In the genomic region with DNA sequence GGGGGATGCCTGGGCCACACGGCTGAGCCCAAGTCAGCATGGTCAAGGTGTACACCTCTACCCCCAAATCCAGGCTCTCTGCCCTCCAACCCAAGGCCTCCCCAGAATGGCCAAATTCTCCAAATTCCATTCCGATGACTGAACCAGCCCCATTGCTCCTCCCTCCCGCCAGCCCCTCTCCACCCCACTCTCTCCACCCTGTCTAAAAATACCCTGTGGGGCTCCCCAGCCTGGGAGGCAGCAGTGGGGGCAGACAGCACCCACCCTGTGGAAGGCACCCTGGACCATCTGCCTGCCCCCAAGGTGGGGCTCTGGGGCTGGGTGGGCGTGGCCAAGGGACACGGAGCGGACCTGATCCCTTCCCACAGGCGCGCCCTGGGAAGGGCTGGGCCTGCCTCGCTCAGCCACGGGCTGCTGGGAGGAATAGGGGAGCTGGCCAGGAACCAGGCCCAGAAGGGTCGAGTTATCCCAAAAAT, we compare ENCODE assay signal across 9 cellular contexts. TPM values are rescaled to one million over a fixed set of nuclear protein-coding genes. Genes with fewer than 3 reads are reported as not detected.
DNase-seq lines count a peak whose midpoint lies in the region; ATAC-seq, FAIRE-seq and TF ChIP-seq lines count a peak whose summit lies in the region.
"Had no signal": no experiment of that assay in that cellular context is flagged by ENCODE, and none has a peak within 500 bp of the region (broad histone marks: within the 10 kb centered on the region; RNA-seq: fewer than 3 reads in every experiment).

No MANE protein-coding gene starts in this region.

- DNase-seq in HT1080 (ENCODE audit: low read depth) (peak; percentile 41), bronchial epithelial cell (ENCODE audit: low read depth) (peak; percentile 54), left lobe of liver (ENCODE audit: low spot score) (no peak), thyroid gland (peak; percentile 58 to 63), RPMI8226 (no peak), NCI-H524 treated with DMSO at 0.1 percent for 48 hours (lab: John Stamatoyannopoulos, UW) (no peak), Karpas-422 (no peak)
- no peak for DNase-seq in activated CD4-positive, alpha-beta T cell treated with anti-CD3 and anti-CD28 coated beads for 4 hours

- no peak for FAIRE-seq in bronchial epithelial cell (lab: Jason Lieb, UNC)

- no peaks in the 10 kb centered on the region for H3K79me2 ChIP-seq in Karpas-422 (ENCODE audit: low read length)

- H3K9me3 ChIP-seq in thyroid gland (no peaks in the 10 kb centered on the region), Karpas-422 (ENCODE audit: low read length) (no peaks in the 10 kb centered on the region)

- H3K4me2 ChIP-seq in Karpas-422 (ENCODE audit: low read depth, low read length, poor library complexity, severe bottlenecking), result no peak overlapping the region

- peaks cover 15% of the 10 kb centered on the region for H3K36me3 ChIP-seq in bronchial epithelial cell (ENCODE audit: control insufficient read depth, insufficient read depth, low read length)
- no peaks in the 10 kb centered on the region for H3K36me3 ChIP-seq in thyroid gland
- H3K36me3 ChIP-seq in Karpas-422 (ENCODE audit: insufficient read depth, low read length), result no peaks in the 10 kb centered on the region

- TF ChIP-seq POLR2A in thyroid gland (IDR thresholded peaks at IDR 0.05), result no peak

- intact Hi-C loops in thyroid gland (cut with DNase I), result no loop called here

- H3K9me2 ChIP-seq in Karpas-422 (replicated peaks; ENCODE audit: insufficient read depth, low read length), result no peaks in the 10 kb centered on the region

- TF ChIP-seq CTCF in bronchial epithelial cell (IDR thresholded peaks at IDR 0.05; ENCODE audit: insufficient read depth, low read length, severe bottlenecking) (no peak), thyroid gland (IDR thresholded peaks at IDR 0.05) (no peak)

- H3K4me3 ChIP-seq in bronchial epithelial cell (ENCODE audit: low read depth, low read length) (peak overlapping the region; percentile 11), thyroid gland (replicated peaks in 1 of 3) (no peak overlapping the region), Karpas-422 (ENCODE audit: low read length) (no peak overlapping the region)

- no peaks in the 10 kb centered on the region for H4K20me1 ChIP-seq in Karpas-422 (ENCODE audit: insufficient read depth, low read depth, low read length)

- H3K9ac ChIP-seq in Karpas-422 (ENCODE audit: low read length), result no peak overlapping the region

- H2AFZ ChIP-seq in Karpas-422 (ENCODE audit: low read length), result no peak overlapping the region

- no peaks in the 10 kb centered on the region for H3K27me3 ChIP-seq in bronchial epithelial cell (ENCODE audit: control insufficient read depth, insufficient read depth, low read length)
- H3K27me3 ChIP-seq in thyroid gland, result no peaks in the 10 kb centered on the region
- no peaks in the 10 kb centered on the region for H3K27me3 ChIP-seq in Karpas-422 (ENCODE audit: low read length)

- peak; percentile 6 for ATAC-seq in left lobe of liver

- 50 to 77% methylated on average over 10 to 11 of the region's 11 CpGs for WGBS in thyroid gland, 2 donors

- H3K4me1 ChIP-seq in thyroid gland (peaks cover 30 to 41% of the 10 kb centered on the region in 2 donors), Karpas-422 (ENCODE audit: low read length) (no peaks in the 10 kb centered on the region)

- H3K27ac ChIP-seq in thyroid gland (peak overlapping the region; percentile 81 to 87 (median 85)), Karpas-422 (ENCODE audit: low read length) (no peak overlapping the region)

RNA-seq across cellular contexts. Expression of gene TEAD3, which starts 11.4 kb away (rescaled TPM):
- total RNA-seq in HT1080 (2014; rRNA removed; shearing (Covaris generic)), result 3.8 and 3.9 TPM in 2 replicates
- polyA plus RNA-seq in HT1080 (2015; cell fraction: cytosol; rRNA removed), result 8.6 and 9.3 TPM in 2 replicates
- 11.9 and 13.7 TPM in 2 replicates for polyA plus RNA-seq in HT1080 (2015; cell fraction: nucleus; rRNA removed)
- total RNA-seq in bronchial epithelial cell, result 5.3 and 7.6 TPM in 2 replicates
- 6.3 TPM for total RNA-seq in left lobe of liver
- total RNA-seq in thyroid gland, result 10 to 100 TPM in 3 of 4 donors, 1 to 10 TPM in 1; 9.9 to 17.0 (median 11.2) TPM
- not detected in 2 replicates for total RNA-seq in Karpas-422 (2014; rRNA removed; shearing (Covaris generic); ENCODE audit: low replicate concordance)

RNA-seq across cellular contexts. Expression of gene RPL10A, which starts 17.2 kb away (rescaled TPM):
- 2,516 and 3,111 TPM in 2 replicates for total RNA-seq in HT1080 (2014; rRNA removed; shearing (Covaris generic))
- 2,319 and 2,338 TPM in 2 replicates for polyA plus RNA-seq in HT1080 (2015; cell fraction: cytosol; rRNA removed)
- 921 and 926 TPM in 2 replicates for polyA plus RNA-seq in HT1080 (2015; cell fraction: nucleus; rRNA removed)
- total RNA-seq in bronchial epithelial cell (1,892 and 2,665 TPM in 2 replicates), left lobe of liver (411 TPM), thyroid gland (1,000 to 10,000 TPM; 1,123 to 2,881 (median 1,235) TPM)
- total RNA-seq in Karpas-422 (2014; rRNA removed; shearing (Covaris generic); ENCODE audit: low replicate concordance), result 3,423 and 3,839 TPM in 2 replicates

RNA-seq across cellular contexts. Expression of gene TULP1, which starts 27.3 kb away (rescaled TPM):
- total RNA-seq in HT1080 (2014; rRNA removed; shearing (Covaris generic)), result not detected in 2 replicates
- not detected in 2 replicates for polyA plus RNA-seq in HT1080 (2015; cell fraction: cytosol; rRNA removed)
- not detected in 2 replicates for polyA plus RNA-seq in HT1080 (2015; cell fraction: nucleus; rRNA removed)
- total RNA-seq in bronchial epithelial cell, result under 0.01 TPM in 1 of 2 replicates, not detected in the other
- not detected for total RNA-seq in left lobe of liver
- total RNA-seq in thyroid gland, result not detected
- not detected in 2 replicates for total RNA-seq in Karpas-422 (2014; rRNA removed; shearing (Covaris generic); ENCODE audit: low replicate concordance)
- total RNA-seq: T-helper 2 cell treated with Interferon-gamma antibody and Interleukin-4, amounts not matched to agents 100 ng/mL and 5 ng/mL, for 36 hours had no signal

RNA-seq across cellular contexts. Expression of gene FANCE, which starts 33.3 kb away (rescaled TPM):
- 15.5 and 16.0 TPM in 2 replicates for total RNA-seq in HT1080 (2014; rRNA removed; shearing (Covaris generic))
- 14.5 and 15.5 TPM in 2 replicates for polyA plus RNA-seq in HT1080 (2015; cell fraction: cytosol; rRNA removed)
- 14.8 and 15.3 TPM in 2 replicates for polyA plus RNA-seq in HT1080 (2015; cell fraction: nucleus; rRNA removed)
- 41.5 and 46.3 TPM in 2 replicates for total RNA-seq in bronchial epithelial cell
- total RNA-seq in left lobe of liver, result 1.1 TPM
- total RNA-seq in thyroid gland, result 1 to 10 TPM; 4.1 to 6.6 (median 6.2) TPM
- total RNA-seq in Karpas-422 (2014; rRNA removed; shearing (Covaris generic); ENCODE audit: low replicate concordance), result 9.8 and 14.8 TPM in 2 replicates

Comparison
In these comparisons a context has a peak if more than half of its experiments do, and no peak if none do; other contexts are left out.
1. DNase-seq: peak in HT1080 (single experiment), bronchial epithelial cell (single experiment) and thyroid gland (2 of 2); none in left lobe of liver (single experiment), activated CD4-positive, alpha-beta T cell treated with anti-CD3 and anti-CD28 coated beads for 4 hours (0 of 2), RPMI8226 (single experiment), NCI-H524 treated with DMSO at 0.1 percent for 48 hours (single experiment) and Karpas-422 (single experiment).